ENCODE assay signal across 16 cellular contexts in the genomic region with DNA sequence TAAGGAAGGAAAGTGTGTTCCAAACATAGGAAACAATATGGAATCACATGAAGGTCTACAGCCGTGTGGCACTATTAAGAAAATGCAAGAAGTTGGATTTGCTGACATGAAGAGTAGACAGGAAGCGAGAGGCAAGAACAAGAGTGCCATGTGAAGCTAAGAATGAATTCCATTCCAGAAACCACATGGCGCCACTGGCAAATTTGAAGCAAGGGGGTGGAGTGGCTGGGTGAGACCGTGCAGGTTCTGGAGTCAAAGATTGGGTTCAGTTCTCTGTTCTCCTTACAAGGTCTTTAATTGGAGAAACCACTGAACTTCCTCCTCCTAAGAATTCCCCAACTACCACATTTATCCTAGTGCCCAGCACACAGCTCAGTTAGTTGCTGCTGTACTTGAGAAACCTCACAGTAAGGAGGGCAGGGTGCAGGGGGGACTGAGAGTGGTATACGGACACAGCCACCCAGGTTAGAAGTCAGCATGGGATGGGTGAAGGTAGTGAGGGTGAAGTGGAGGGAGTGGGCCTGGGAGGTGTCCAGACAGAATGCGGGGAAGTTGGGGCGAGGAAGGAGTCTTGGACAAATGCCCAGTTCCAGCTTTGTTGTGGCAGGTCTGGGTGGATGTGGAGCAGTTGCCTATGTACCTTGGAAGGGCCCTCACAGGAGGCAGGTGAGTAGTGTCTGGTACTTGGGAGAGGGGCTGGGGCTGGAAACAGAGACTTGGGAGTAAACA. TPM values are rescaled to one million over a fixed set of nuclear protein-coding genes. Genes with fewer than 3 reads are reported as not detected.
DNase-seq lines count a peak whose midpoint lies in the region; ATAC-seq and TF ChIP-seq lines count a peak whose summit lies in the region.
"Had no signal": no experiment of that assay in that cellular context is flagged by ENCODE, and none has a peak within 500 bp of the region (broad histone marks: within the 10 kb centered on the region; RNA-seq: fewer than 3 reads in every experiment).

No MANE protein-coding gene starts in this region.

- H3K36me3 Mint-ChIP-seq in Calu3 (ENCODE audit: insufficient read depth, unreplicated experiment) = no peaks in the 10 kb centered on the region
- peaks cover 2% of the 10 kb centered on the region for H3K36me3 Mint-ChIP-seq in T-helper 17 cell (ENCODE audit: low read depth)

- CTCF ChIA-PET in Calu3 (lab: Charles Lee) = no interaction called here

- no peak for ATAC-seq in T-helper 17 cell
- ATAC-seq in HG03565 (IDR thresholded peaks at IDR 0.05; ENCODE audit: unreplicated experiment) = no peak

- TF ChIP-seq POLR2A in lower leg skin (IDR thresholded peaks at IDR 0.05) = no peak

- DNase-seq in Calu3 = no peak
- DNase-seq in T-helper 17 cell = no peak
- DNase-seq in epithelial cell of esophagus (ENCODE audit: low read depth) = peak; percentile 24
- DNase-seq in hepatic stellate cell (ENCODE audit: low spot score) = no peak
- no peak for DNase-seq in OCI-M2 (lab: John Stamatoyannopoulos, UW; ENCODE audit: unreplicated experiment)
- DNase-seq in lower leg skin (ENCODE audit: low spot score in 2 of 2) = no peak
- DNase-seq: CD4-positive, alpha-beta T cell; DMS79 treated with DMSO at 0.1 percent for 48 hours; NCI-H1436; NCI-H2107; NCI-H446; Peyer's patch; SHP77 treated with DMSO at 0.1 percent for 48 hours; SW 1271 had no signal

- H3K4me1 Mint-ChIP-seq in Calu3 (ENCODE audit: low read depth, unreplicated experiment) (peaks cover 27% of the 10 kb centered on the region), T-helper 17 cell (peaks cover 13% of the 10 kb centered on the region)

- intact Hi-C loops in Calu3 (cut with micrococcal nuclease; ENCODE audit: unreplicated experiment) = no loop called here
- intact Hi-C loops in lower leg skin (cut with DNase I; ENCODE audit: low total_unique reads) = no loop called here

- H3K27me3 ChIP-seq in HUES6 (ENCODE audit: control insufficient read depth, insufficient read depth, low read length) = no peaks in the 10 kb centered on the region
- H3K27me3 ChIP-seq: Peyer's patch had no signal

- H3K27me3 Mint-ChIP-seq in Calu3 (ENCODE audit: unreplicated experiment) (no peaks in the 10 kb centered on the region), T-helper 17 cell (no peaks in the 10 kb centered on the region)
- H3K27me3 Mint-ChIP-seq: CD4-positive, alpha-beta T cell had no signal

- H3K9me3 ChIP-seq in HUES6 (ENCODE audit: control insufficient read depth, insufficient read depth, low read depth, low read length) = 0 out of 2 replicates have a peak, but pooled peaks cover 2% of the 10 kb centered on the region
- no peaks in the 10 kb centered on the region for H3K9me3 ChIP-seq in T-helper 17 cell (ENCODE audit: control insufficient read depth, low read length, poor library complexity, severe bottlenecking)
- H3K9me3 ChIP-seq: Peyer's patch had no signal

- TF ChIP-seq CTCF in Calu3 (IDR thresholded peaks at IDR 0.05; ENCODE audit: unreplicated experiment) (no peak), epithelial cell of esophagus (IDR thresholded peaks at IDR 0.05; ENCODE audit: insufficient read depth, low read depth, low read length, missing control alignments) (no peak), lower leg skin (IDR thresholded peaks at IDR 0.05) (no peak)

- H3K36me3 ChIP-seq in HUES6 (ENCODE audit: control insufficient read depth, insufficient read depth, low read length) = peaks cover 8% of the 10 kb centered on the region
- H3K36me3 ChIP-seq: Peyer's patch had no signal

- 69 to 75% methylated on average over 7 of the region's 7 CpGs for WGBS in lower leg skin, 2 donors

- H3K4me1 ChIP-seq in HUES6 (ENCODE audit: control insufficient read depth, insufficient read depth, low read length) = peaks cover 8% of the 10 kb centered on the region; the same call in 1 of the 2 replicates
- H3K4me1 ChIP-seq: Peyer's patch had no signal

- no peak overlapping the region for H3K4me3 Mint-ChIP-seq in Calu3 (ENCODE audit: low read depth, unreplicated experiment)
- no peak overlapping the region for H3K4me3 Mint-ChIP-seq in T-helper 17 cell
- H3K4me3 Mint-ChIP-seq: CD4-positive, alpha-beta T cell had no signal

- no TSS peak for BruUV-seq in Calu3 (replicated peaks; lab: Mats Ljungman, UMichigan)

- peaks cover 3% of the 10 kb centered on the region for H3K9me3 Mint-ChIP-seq in Calu3 (ENCODE audit: low read depth, unreplicated experiment)
- H3K9me3 Mint-ChIP-seq: CD4-positive, alpha-beta T cell had no signal

- H3K27ac ChIP-seq in HUES6 (ENCODE audit: low read depth, low read length) = no peak overlapping the region
- H3K27ac ChIP-seq: Peyer's patch had no signal

- H3K27ac Mint-ChIP-seq in Calu3 (ENCODE audit: unreplicated experiment) (peak overlapping the region; percentile 47), T-helper 17 cell (peak overlapping the region; percentile 27)
- H3K27ac Mint-ChIP-seq: CD4-positive, alpha-beta T cell had no signal

- peak overlapping the region; percentile 38 for H3K9ac ChIP-seq in HUES6 (ENCODE audit: low read length)

- no peak overlapping the region for H3K4me3 ChIP-seq in HUES6 (ENCODE audit: low read depth, low read length)
- H3K4me3 ChIP-seq in epithelial cell of esophagus (ENCODE audit: low read length) = no peak overlapping the region
- H3K4me3 ChIP-seq in lower leg skin (ENCODE audit: low read depth, poor library complexity, severe bottlenecking) = no peak overlapping the region
- H3K4me3 ChIP-seq: Peyer's patch had no signal

RNA-seq across cellular contexts. Expression of a gene that starts 14.4 kb away (rescaled TPM):
- 16.5 and 18.5 TPM in 2 replicates for total RNA-seq in Calu3 (2022)
- total RNA-seq in T-helper 17 cell = 10 to 100 TPM; 14.6 to 19.2 TPM
- total RNA-seq in lower leg skin = 10 to 100 TPM; 14.4 to 20.8 (median 20.4) TPM

RNA-seq across cellular contexts. Expression of a gene that starts 15.0 kb away (rescaled TPM):
- total RNA-seq in Calu3 (2022) = 13.4 and 14.3 TPM in 2 replicates
- total RNA-seq in T-helper 17 cell = 10 to 100 TPM; 20.7 to 26.4 TPM
- 10 to 100 TPM in 2 of 4 donors, 1 to 10 TPM in 2; 7.0 to 14.7 (median 11.1) TPM for total RNA-seq in lower leg skin
